In genomic region chr20:46970937-46971630, GRCh38 we compare ENCODE assay signal across 9 cellular contexts.
DNase-seq lines count a peak whose midpoint lies in the region; ATAC-seq and TF ChIP-seq lines count a peak whose summit lies in the region.
"Had no signal": no experiment of that assay in that cellular context is flagged by ENCODE, and none has a peak within 500 bp of the region (broad histone marks: within the 10 kb centered on the region; RNA-seq: fewer than 3 reads in every experiment).

No MANE protein-coding gene starts in this region.

- no peak for TF ChIP-seq RAD21 in Ishikawa (IDR thresholded peaks at IDR 0.05; ENCODE audit: low read depth)

- 15 to 25% (median 20%) methylated on average over 4 of the region's 4 CpGs for WGBS in spleen, 5 donors

- H3K4me1 ChIP-seq in spleen: no peaks in the 10 kb centered on the region
- H3K4me1 ChIP-seq: heart right ventricle had no signal

- H3K27ac Mint-ChIP-seq in WTC11: peak overlapping the region; percentile 49

- intact Hi-C loops in left colon (cut with DNase I, micrococcal nuclease) (no loop called here), spleen (cut with DNase I; ENCODE audit: low total_unique reads) (no loop called here)

- TF ChIP-seq CTCF in WTC11 (IDR thresholded peaks at IDR 0.05): no peak
- TF ChIP-seq CTCF in spleen (IDR thresholded peaks at IDR 0.05 in 8 of 11, conservative IDR thresholded peaks at IDR 0.05 in 3 of 11): no peak

- H3K4me3 ChIP-seq in spleen: no peak overlapping the region
- H3K4me3 ChIP-seq: heart right ventricle had no signal

- H3K36me3 Mint-ChIP-seq in WTC11: no peaks in the 10 kb centered on the region

- TF ChIP-seq EP300 in Ishikawa (IDR thresholded peaks at IDR 0.05; ENCODE audit: borderline replicate concordance): no peak

- H3K9me3 Mint-ChIP-seq in WTC11: peaks cover 9% of the 10 kb centered on the region

- peaks cover 7% of the 10 kb centered on the region for H3K4me1 Mint-ChIP-seq in WTC11

- 0 out of 2 replicates have a peak overlapping the region, but pooled peaks have one; percentile 14 for H3K4me3 Mint-ChIP-seq in WTC11

- ATAC-seq in WTC11: peak; percentile 100
- ATAC-seq in left colon: peak; percentile 85
- no peak for ATAC-seq in GM18511 (IDR thresholded peaks at IDR 0.05; ENCODE audit: unreplicated experiment)
- ATAC-seq in HG03469 (IDR thresholded peaks at IDR 0.05; ENCODE audit: unreplicated experiment): no peak

- H3K9me3 ChIP-seq in spleen: no peaks in the 10 kb centered on the region
- H3K9me3 ChIP-seq: heart right ventricle had no signal

- H3K27me3 ChIP-seq in spleen (replicated peaks in 1 of 7): peaks cover 0 to 23% (median 0%) of the 10 kb centered on the region in 7 donors

- H3K27ac ChIP-seq in spleen: no peak overlapping the region
- H3K27ac ChIP-seq: heart right ventricle had no signal

- POLR2A ChIA-PET in WTC11 (lab: Charles Lee): interaction anchor here (0.7 to 1.0 kb wide), 2 partner anchors 17 to 157 kb away, joined by 4 read pairs; no protein-coding TSS in a partner anchor

- H3K36me3 ChIP-seq in spleen: no peaks in the 10 kb centered on the region
- H3K36me3 ChIP-seq: heart right ventricle had no signal

- CTCF ChIA-PET in WTC11 (lab: Charles Lee): interaction anchor here (1.2 kb wide), 1 partner anchor 32 kb away, joined by 4 read pairs; no protein-coding TSS in a partner anchor

- TF ChIP-seq POLR2A in spleen (IDR thresholded peaks at IDR 0.05): no peak

- DNase-seq in DMS153 treated with DMSO at 0.1 percent for 48 hours (lab: John Stamatoyannopoulos, UW; ENCODE audit: unreplicated experiment): peak; percentile 35
- DNase-seq in WTC11 (ENCODE audit: low spot score): peak; percentile 42
- no peak for DNase-seq in left colon
- DNase-seq in COLO668 (lab: John Stamatoyannopoulos, UW; ENCODE audit: unreplicated experiment): no peak
- no peak for DNase-seq in spleen
- DNase-seq: heart right ventricle had no signal

- no peaks in the 10 kb centered on the region for H3K27me3 Mint-ChIP-seq in WTC11 (ENCODE audit: low read depth)

TF ChIP-seq in Ishikawa, 13 proteins besides CTCF, POLR2A, EP300 and RAD21:
- TF ChIP-seq MAX (IDR thresholded peaks at IDR 0.05) (no peak), CEBPB (IDR thresholded peaks at IDR 0.05) (peak; percentile 25; the same call in 1 of the 2 replicates), USF1 (IDR thresholded peaks at IDR 0.05) (peak; percentile 93), YY1 (IDR thresholded peaks at IDR 0.05; ENCODE audit: low read depth) (peak; percentile 42; the same call in 1 of the 2 replicates)
TF ChIP-seq in Ishikawa: peak in this region for 3.

TF ChIP-seq in WTC11, 78 proteins besides CTCF, POLR2A, EP300 and RAD21:
- no peak for TF ChIP-seq GRHL2 (CRISPR knock-in tag; IDR thresholded peaks at IDR 0.05; ENCODE audit: insufficient replicate concordance, severe bottlenecking)
- TF ChIP-seq USF1 (CRISPR knock-in tag; IDR thresholded peaks at IDR 0.05): peak; percentile 97
- TF ChIP-seq USF2 (CRISPR knock-in tag; IDR thresholded peaks at IDR 0.05): peak; percentile 97
- TF ChIP-seq ETV6 (CRISPR knock-in tag; IDR thresholded peaks at IDR 0.05): 0 out of 2 replicates have a peak, but pooled peaks have one; percentile 19
- no peak for TF ChIP-seq ZNF263 (CRISPR knock-in tag; IDR thresholded peaks at IDR 0.05; ENCODE audit: low read depth)
- TF ChIP-seq ZNF416 (CRISPR knock-in tag; IDR thresholded peaks at IDR 0.05): no peak
- peak; percentile 63; the same call in 1 of the 2 replicates for TF ChIP-seq MAX (CRISPR knock-in tag; IDR thresholded peaks at IDR 0.05)
- TF ChIP-seq NFYB (CRISPR knock-in tag; conservative IDR thresholded peaks at IDR 0.05; ENCODE audit: low read depth): peak; percentile 61

Comparison
In these comparisons a context has a peak if more than half of its experiments do, and no peak if none do; other contexts are left out.
1. DNase-seq: peak in DMS153 treated with DMSO at 0.1 percent for 48 hours (single experiment) and WTC11 (single experiment); none in left colon (0 of 2), COLO668 (single experiment) and spleen (single experiment).
2. ATAC-seq: peak in WTC11 (single experiment) and left colon (single experiment); none in GM18511 (single experiment) and HG03469 (single experiment).